Comparison of ENCODE assay signal across 1 cellular context in the genomic region with DNA sequence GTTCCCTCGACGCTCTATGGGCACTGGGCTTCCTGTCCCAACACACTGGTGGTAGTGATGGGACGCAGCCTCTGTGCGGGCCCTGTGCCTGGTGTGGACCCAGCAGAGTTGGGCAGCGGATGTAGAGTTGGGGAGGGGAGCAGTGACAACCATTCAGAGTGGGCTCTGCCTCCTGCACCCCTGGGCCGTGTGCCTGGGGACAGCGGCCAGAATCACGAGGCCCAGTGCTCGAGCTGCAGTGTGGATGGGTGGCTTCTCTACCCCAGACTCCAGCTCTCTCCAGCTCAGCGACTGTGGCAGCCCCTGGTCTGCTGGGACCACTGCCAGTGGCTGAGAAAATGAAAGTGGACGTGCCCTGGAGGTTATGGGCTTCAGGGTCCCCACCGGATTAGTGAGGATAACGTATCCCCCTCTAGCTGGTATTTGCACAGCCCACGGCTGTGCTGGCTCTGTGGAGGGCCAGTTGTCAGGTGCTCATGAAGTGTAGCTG.
TF ChIP-seq lines count a peak whose summit lies in the region.

No MANE protein-coding gene starts in this region.

TF ChIP-seq in WTC11, 78 proteins besides CTCF, POLR2A, EP300 and RAD21 (continued from another document):
- TF ChIP-seq ZBTB21 (CRISPR knock-in tag; IDR thresholded peaks at IDR 0.05; ENCODE audit: borderline replicate concordance) = no peak
